1 cellular context compared by ENCODE assay signal in genomic region chr5:17219431-17219830, GRCh38.
TF ChIP-seq lines count a peak whose summit lies in the region.

No MANE protein-coding gene starts in this region.

TF ChIP-seq in GM23338, 12 proteins besides CTCF, POLR2A, EP300 and RAD21 (continued from another document):
- TF ChIP-seq ZNF462 (CRISPR knock-in tag; IDR thresholded peaks at IDR 0.05) (no peak), REST (IDR thresholded peaks at IDR 0.05; ENCODE audit: unreplicated experiment) (no peak), CREB1 (CRISPR knock-in tag; IDR thresholded peaks at IDR 0.05; ENCODE audit: low read depth) (no peak), ZNF114 (CRISPR knock-in tag; IDR thresholded peaks at IDR 0.05) (no peak), STAT1 (IDR thresholded peaks at IDR 0.05; ENCODE audit: unreplicated experiment) (no peak)
